Comparison of ENCODE assay signal across 15 cellular contexts in the genomic region with DNA sequence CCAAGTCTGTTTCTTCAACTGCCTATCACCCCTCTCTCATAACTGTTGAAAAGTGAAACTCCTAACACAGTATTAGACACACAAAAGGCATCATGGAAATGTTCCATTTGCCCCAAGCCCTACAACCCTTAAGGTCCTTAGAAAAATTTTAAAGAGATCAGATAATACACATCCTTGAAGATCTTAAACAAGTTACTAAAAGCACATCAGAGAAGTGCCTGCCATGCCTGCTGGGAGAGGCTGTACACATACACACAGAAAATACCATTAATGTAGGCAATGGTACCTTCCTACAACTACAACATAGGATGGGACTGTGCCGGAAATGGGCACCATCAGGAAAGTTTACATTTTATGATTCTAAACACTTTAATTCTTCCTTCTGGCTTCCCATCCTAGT. TPM values are rescaled to one million over a fixed set of nuclear protein-coding genes. Genes with fewer than 3 reads are reported as not detected.
DNase-seq lines count a peak whose midpoint lies in the region; ATAC-seq and TF ChIP-seq lines count a peak whose summit lies in the region.
"Had no signal": no experiment of that assay in that cellular context is flagged by ENCODE, and none has a peak within 500 bp of the region (broad histone marks: within the 10 kb centered on the region; RNA-seq: fewer than 3 reads in every experiment).

No MANE protein-coding gene starts in this region.

- no peaks in the 10 kb centered on the region for H3K27me3 ChIP-seq in AG04450 (ENCODE audit: control insufficient read depth, insufficient read depth, low read length)
- no peaks in the 10 kb centered on the region for H3K27me3 ChIP-seq in DND-41 (ENCODE audit: insufficient read depth, low read length, poor library complexity)
- H3K27me3 ChIP-seq in kidney epithelial cell (ENCODE audit: control insufficient read depth, insufficient read depth, low read length), result no peaks in the 10 kb centered on the region

- TF ChIP-seq CTCF in AG04450 (IDR thresholded peaks at IDR 0.05; ENCODE audit: low read depth, low read length) (no peak), DND-41 (IDR thresholded peaks at IDR 0.05; ENCODE audit: borderline replicate concordance, extremely low read depth, low read length, poor library complexity, severe bottlenecking) (no peak), kidney epithelial cell (IDR thresholded peaks at IDR 0.05; ENCODE audit: insufficient read depth, low read length, poor library complexity, severe bottlenecking) (no peak)

- POLR2A ChIA-PET in AG04450 (lab: Yijun Ruan, JAX), result interaction anchor here (1.1 kb wide), 1 partner anchor 24 kb away, joined by 3 read pairs; no protein-coding TSS in a partner anchor

- no peaks in the 10 kb centered on the region for H3K27me3 Mint-ChIP-seq in activated naive CD8-positive, alpha-beta T cell treated with anti-CD3 and anti-CD28 coated beads for 36 hours

- peak overlapping the region; percentile 96 for H3K4me2 ChIP-seq in DND-41 (ENCODE audit: insufficient read depth, low read length)

- peaks cover 24% of the 10 kb centered on the region for H3K36me3 Mint-ChIP-seq in activated naive CD8-positive, alpha-beta T cell treated with anti-CD3 and anti-CD28 coated beads for 36 hours

- DNase-seq in AG04450 (ENCODE audit: low read depth, low spot score) (no peak), DND-41 (no peak), kidney epithelial cell (ENCODE audit: low read depth) (no peak), NCI-H187 (lab: John Stamatoyannopoulos, UW) (no peak), GM19238 (ENCODE audit: insufficient read length, low spot score) (no peak)
- DNase-seq in activated naive CD8-positive, alpha-beta T cell treated with anti-CD3 and anti-CD28 coated beads for 36 hours, result no peak
- DNase-seq: activated CD4-positive, alpha-beta T cell treated with anti-CD3 and anti-CD28 coated beads, Interleukin-2, amount 50 U/mL, for 4 hours; activated naive CD4-positive, alpha-beta T cell treated with anti-CD3 and anti-CD28 coated beads, Interleukin-2, amount 10 ng/mL, durations not matched to agents 7 days and 5 days; cerebellar nuclear complex; COR-L47; Kasumi-1; mesendoderm; NCI-H187 treated with DMSO at 0.1 percent for 48 hours had no signal

- peak overlapping the region; percentile 46 for H3K4me3 Mint-ChIP-seq in activated naive CD8-positive, alpha-beta T cell treated with anti-CD3 and anti-CD28 coated beads for 36 hours
- H3K4me3 Mint-ChIP-seq: activated naive CD4-positive, alpha-beta T cell treated with anti-CD3 and anti-CD28 coated beads, Interleukin-2, amount 10 ng/mL, durations not matched to agents 7 days and 5 days had no signal

- no peak overlapping the region for H2AFZ ChIP-seq in DND-41 (ENCODE audit: low read depth, low read length)

- H3K9me3 Mint-ChIP-seq in activated naive CD8-positive, alpha-beta T cell treated with anti-CD3 and anti-CD28 coated beads for 36 hours, result no peaks in the 10 kb centered on the region
- H3K9me3 Mint-ChIP-seq: activated naive CD4-positive, alpha-beta T cell treated with anti-CD3 and anti-CD28 coated beads, Interleukin-2, amount 10 ng/mL, durations not matched to agents 7 days and 5 days had no signal

- peaks cover 43% of the 10 kb centered on the region for H3K4me1 ChIP-seq in DND-41 (ENCODE audit: insufficient read depth, low read length)

- no peaks in the 10 kb centered on the region; the same call in 1 of the 2 replicates for H3K36me3 ChIP-seq in DND-41 (ENCODE audit: insufficient read depth, low read length)
- H3K36me3 ChIP-seq in kidney epithelial cell (ENCODE audit: control insufficient read depth, insufficient read depth, low read length), result no peaks in the 10 kb centered on the region

- H3K9me3 ChIP-seq in AG04450 (ENCODE audit: control insufficient read depth, insufficient read depth, low read length), result no peaks in the 10 kb centered on the region
- H3K9me3 ChIP-seq in DND-41 (ENCODE audit: insufficient read depth, low read length, severe bottlenecking), result no peaks in the 10 kb centered on the region

- H3K4me1 Mint-ChIP-seq in activated naive CD8-positive, alpha-beta T cell treated with anti-CD3 and anti-CD28 coated beads for 36 hours, result peaks cover 55% of the 10 kb centered on the region

- ATAC-seq in DND-41 (ENCODE audit: insufficient read depth, low read depth), result no peak
- no peak for ATAC-seq in HG03439 (IDR thresholded peaks at IDR 0.05; ENCODE audit: unreplicated experiment)
- ATAC-seq in HG03175 (IDR thresholded peaks at IDR 0.05; ENCODE audit: unreplicated experiment), result no peak

- H3K79me2 ChIP-seq in DND-41 (ENCODE audit: insufficient read depth, low read length), result peaks cover 84% of the 10 kb centered on the region

- H3K27ac Mint-ChIP-seq in activated naive CD8-positive, alpha-beta T cell treated with anti-CD3 and anti-CD28 coated beads for 36 hours, result peak overlapping the region; percentile 4
- H3K27ac Mint-ChIP-seq: activated naive CD4-positive, alpha-beta T cell treated with anti-CD3 and anti-CD28 coated beads, Interleukin-2, amount 10 ng/mL, durations not matched to agents 7 days and 5 days had no signal

- peaks cover 44% of the 10 kb centered on the region for H4K20me1 ChIP-seq in DND-41 (ENCODE audit: insufficient read depth, low read length)

- CTCF ChIA-PET in AG04450 (lab: Charles Lee), result no interaction called here

- H3K9ac ChIP-seq in DND-41 (ENCODE audit: low read depth, low read length), result no peak overlapping the region

- H3K27ac ChIP-seq in AG04450 (ENCODE audit: low read depth, low read length), result no peak overlapping the region
- peak overlapping the region; percentile 21 for H3K27ac ChIP-seq in DND-41 (ENCODE audit: low read length)

- H3K4me3 ChIP-seq in AG04450 (ENCODE audit: low read depth, low read length) (peak overlapping the region; percentile 21; the same call in 1 of the 2 replicates), DND-41 (ENCODE audit: low read depth in 1 of 2, low read length in 2 of 2) (no peak overlapping the region; a peak in 1 of 4 replicates), kidney epithelial cell (ENCODE audit: low read depth, low read length) (peak overlapping the region; percentile 97)

RNA-seq across cellular contexts. Expression of a gene that starts 3.3 kb away (rescaled TPM):
- 198 and 220 TPM in 2 replicates for polyA plus RNA-seq in AG04450 (2011; rRNA removed)
- polyA minus RNA-seq in AG04450 (2011; rRNA and poly(A)+ RNA removed), result 182 and 257 TPM in 2 replicates
- total RNA-seq in activated naive CD8-positive, alpha-beta T cell treated with anti-CD3 and anti-CD28 coated beads for 36 hours, result 10 to 100 TPM; 89.3 to 91.8 TPM
- total RNA-seq in kidney epithelial cell, result 125 and 128 TPM in 2 replicates

RNA-seq across cellular contexts. Expression of a gene that starts 24.9 kb away (rescaled TPM):
- polyA plus RNA-seq in AG04450 (2011; rRNA removed), result 11.0 and 17.5 TPM in 2 replicates
- 20.4 and 29.6 TPM in 2 replicates for polyA minus RNA-seq in AG04450 (2011; rRNA and poly(A)+ RNA removed)
- 1 to 10 TPM; 9.2 to 9.8 TPM for total RNA-seq in activated naive CD8-positive, alpha-beta T cell treated with anti-CD3 and anti-CD28 coated beads for 36 hours
- total RNA-seq in kidney epithelial cell, result 21.8 and 25.7 TPM in 2 replicates

Comparison
In these comparisons a context has a peak if more than half of its experiments do, and no peak if none do; other contexts are left out.
1. H3K4me3 ChIP-seq: peak in AG04450 (single experiment) and kidney epithelial cell (single experiment); none in DND-41 (0 of 2).